In the genomic region with DNA sequence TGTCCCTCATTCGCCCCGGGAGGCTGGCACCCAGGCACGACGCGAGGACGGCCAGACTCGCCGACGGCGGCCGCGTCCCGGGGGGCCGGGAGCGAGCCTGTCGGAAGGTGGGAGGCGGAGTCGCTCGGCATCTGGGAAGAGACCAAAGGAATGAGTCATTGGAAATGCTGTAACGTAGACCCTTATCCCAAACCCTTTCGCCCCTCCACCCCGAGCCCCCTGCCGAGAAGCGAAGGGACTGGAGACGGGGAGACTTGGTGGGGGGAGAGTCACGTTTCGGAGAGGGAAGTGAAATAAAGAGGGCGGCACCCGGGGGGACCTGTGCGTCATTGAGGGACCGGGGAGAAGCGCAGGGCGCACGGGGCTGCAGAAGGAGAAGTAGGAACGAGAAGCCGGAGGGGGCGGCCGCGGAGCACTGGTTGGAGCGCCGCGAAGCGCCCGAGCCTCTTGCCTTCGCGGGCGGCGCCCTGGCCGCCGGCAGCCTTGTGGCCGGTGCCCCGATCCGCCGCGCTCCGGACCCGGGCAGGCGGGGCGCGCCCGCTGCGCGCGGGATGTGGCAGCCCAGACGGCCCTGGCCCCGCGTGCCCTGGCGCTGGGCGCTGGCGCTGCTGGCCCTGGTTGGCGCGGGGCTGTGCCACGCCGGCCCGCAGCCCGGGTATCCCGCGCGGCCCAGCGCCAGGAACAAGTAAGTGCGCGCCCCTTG, we compare ENCODE assay signal across 8 cellular contexts. TPM values are rescaled to one million over a fixed set of nuclear protein-coding genes. Genes with fewer than 3 reads are reported as not detected.
DNase-seq lines count a peak whose midpoint lies in the region; ATAC-seq and TF ChIP-seq lines count a peak whose summit lies in the region.

A gene (plus strand): TSS at position 369 of the 703 bp plus-strand sequence. CDS start 183 bp downstream, at position 552.

- no peaks in the 10 kb centered on the region for H3K36me3 ChIP-seq in vagina

- H3K4me1 ChIP-seq in vagina = peaks cover 16% of the 10 kb centered on the region

- peak within 1 kb of the TSS; percentile 86 for H3K27ac ChIP-seq in vagina

- peak; percentile 60 for ATAC-seq in GM18505 (IDR thresholded peaks at IDR 0.05; ENCODE audit: unreplicated experiment)
- ATAC-seq in HG03354 (IDR thresholded peaks at IDR 0.05; ENCODE audit: poor library complexity, severe bottlenecking, unreplicated experiment) = peak; percentile 60

- H3K27me3 ChIP-seq in vagina = no peaks in the 10 kb centered on the region

- no peak for TF ChIP-seq POLR2A in GM18505 (IDR thresholded peaks at IDR 0.05; ENCODE audit: borderline replicate concordance, extremely low read depth, insufficient read depth, insufficient read length)
- peak in 1 of 2 donors; percentile 60 for TF ChIP-seq POLR2A in vagina (IDR thresholded peaks at IDR 0.05)

- H3K9me3 ChIP-seq in vagina = no peaks in the 10 kb centered on the region

- H3K27ac Mint-ChIP-seq in nephron = peak within 1 kb of the TSS; percentile 62 to 92 (median 76)

- peaks cover 66% of the 10 kb centered on the region for H3K27me3 Mint-ChIP-seq in nephron (ENCODE audit: low read depth)

- H3K9me3 Mint-ChIP-seq in nephron = no peaks in the 10 kb centered on the region

- H3K4me3 ChIP-seq in vagina = peak within 1 kb of the TSS; percentile 55 to 71

- no peaks in the 10 kb centered on the region for H3K36me3 Mint-ChIP-seq in nephron (ENCODE audit: low read depth)

- TF ChIP-seq CTCF in nephron (IDR thresholded peaks at IDR 0.05; ENCODE audit: unreplicated experiment in 3 of 3) (no peak), vagina (IDR thresholded peaks at IDR 0.05) (peak in 1 of 3 experiments; percentile 2)

- peak; percentile 6 to 36 (median 31) for DNase-seq in activated CD8-positive, alpha-beta memory T cell treated with anti-CD3 and anti-CD28 coated beads for 48 hours (ENCODE audit: low read depth in 2 of 3, low spot score in 2 of 3)
- peak; percentile 14 for DNase-seq in fibroblast of gingiva (ENCODE audit: low read depth)
- DNase-seq in vagina (ENCODE audit: extremely low spot score in 2 of 2) = peak; percentile 31 to 93
- DNase-seq in NCI-H2081 (lab: John Stamatoyannopoulos, UW) = no peak
- DNase-seq in SHP77 treated with DMSO at 0.1 percent for 48 hours (lab: John Stamatoyannopoulos, UW) = no peak

- H3K4me1 Mint-ChIP-seq in nephron = peaks cover 37% of the 10 kb centered on the region

- intact Hi-C loops in vagina (cut with DNase I) = no loop called here

- peak within 1 kb of the TSS; percentile 96 to 98 (median 97) for H3K4me3 Mint-ChIP-seq in nephron

RNA-seq across cellular contexts. Expression of the gene that starts here (rescaled TPM):
- total RNA-seq in vagina = 26.8 TPM

Comparison
In these comparisons a context has a peak if more than half of its experiments do, and no peak if none do; other contexts are left out.
1. DNase-seq: peak in activated CD8-positive, alpha-beta memory T cell treated with anti-CD3 and anti-CD28 coated beads for 48 hours (3 of 3), fibroblast of gingiva (single experiment) and vagina (2 of 2); none in NCI-H2081 (0 of 2) and SHP77 treated with DMSO at 0.1 percent for 48 hours (single experiment).